Comparison of ENCODE assay signal across 1 cellular context in genomic region chr2:96265840-96266569, GRCh38.
A peak's percentile ranks its signal among the peaks of the same experiment; 100 is the strongest.
TF ChIP-seq lines count a peak whose summit lies in the region.

Gene CIAO1, plus strand, starts transcription at chr2:96266225. Its CDS starts 126 bp downstream, at chr2:96266351.
Gene TMEM127, minus strand, starts transcription at chr2:96265997. Its CDS starts 616 bp downstream, at chr2:96265381.

TF ChIP-seq in HepG2, 621 proteins besides CTCF, POLR2A, EP300 and RAD21 (continued from another document and continues in another):
- peak; percentile 94 for TF ChIP-seq TIGD3 (CRISPR knock-in tag; IDR thresholded peaks at IDR 0.05; ENCODE audit: borderline replicate concordance)
- no peak for TF ChIP-seq TERF1 (CRISPR knock-in tag; IDR thresholded peaks at IDR 0.05)
- TF ChIP-seq TRIM22 (IDR thresholded peaks at IDR 0.05) = no peak
- peak; percentile 68 for TF ChIP-seq TSC22D2 (CRISPR knock-in tag; IDR thresholded peaks at IDR 0.05; ENCODE audit: borderline replicate concordance)
- peak; percentile 64 for TF ChIP-seq NFYB (CRISPR knock-in tag; IDR thresholded peaks at IDR 0.05)
- peak; percentile 79 for TF ChIP-seq GMEB2 (CRISPR knock-in tag; IDR thresholded peaks at IDR 0.05; ENCODE audit: low read depth)
- peak; percentile 92 for TF ChIP-seq FOXK1 (CRISPR knock-in tag; IDR thresholded peaks at IDR 0.05; ENCODE audit: borderline replicate concordance, low read depth)
- no peak for TF ChIP-seq RFX3 (CRISPR knock-in tag; IDR thresholded peaks at IDR 0.05)
- no peak for TF ChIP-seq ZFP62 (CRISPR knock-in tag; IDR thresholded peaks at IDR 0.05)
- TF ChIP-seq PPARG (CRISPR knock-in tag; conservative IDR thresholded peaks at IDR 0.05) = peak; percentile 23; the same call in 1 of the 2 replicates
- no peak for TF ChIP-seq SSRP1 (CRISPR knock-in tag; IDR thresholded peaks at IDR 0.05)
- peak; percentile 94; the same call in 1 of the 2 replicates for TF ChIP-seq ZNF691 (CRISPR knock-in tag; IDR thresholded peaks at IDR 0.05; ENCODE audit: borderline replicate concordance, low read depth)
- 0 out of 2 replicates have a peak, but pooled peaks have one; percentile 37 for TF ChIP-seq PCBP1 (IDR thresholded peaks at IDR 0.05; ENCODE audit: borderline replicate concordance, low read depth, low read length)
- TF ChIP-seq SIN3A (IDR thresholded peaks at IDR 0.05; ENCODE audit: borderline replicate concordance, low read depth, low read length) = peak; percentile 94; the same call in 1 of the 2 replicates
- peak; percentile 96 for TF ChIP-seq CCDC6 (CRISPR knock-in tag; IDR thresholded peaks at IDR 0.05)
- no peak; the same call in 1 of the 2 replicates for TF ChIP-seq CBX5 (CRISPR knock-in tag; IDR thresholded peaks at IDR 0.05; ENCODE audit: borderline replicate concordance)
- no peak for TF ChIP-seq JUNB (CRISPR knock-in tag; IDR thresholded peaks at IDR 0.05; ENCODE audit: borderline replicate concordance)
- peak; percentile 64 for TF ChIP-seq AGO1 (IDR thresholded peaks at IDR 0.05; ENCODE audit: low read depth, low read length, poor library complexity, severe bottlenecking)
- TF ChIP-seq ZNF619 (CRISPR knock-in tag; IDR thresholded peaks at IDR 0.05) = peak; percentile 90; the same call in 1 of the 2 replicates
- TF ChIP-seq PLRG1 (conservative IDR thresholded peaks at IDR 0.05) = no peak
- peak; percentile 69 for TF ChIP-seq ZBTB40 (IDR thresholded peaks at IDR 0.05)
- peak; percentile 81 for TF ChIP-seq ZBTB40 (CRISPR knock-in tag; IDR thresholded peaks at IDR 0.05)
- TF ChIP-seq KAT2B (IDR thresholded peaks at IDR 0.05; ENCODE audit: borderline replicate concordance, low read depth, low read length) = no peak
- TF ChIP-seq SUZ12 (IDR thresholded peaks at IDR 0.05; ENCODE audit: low read depth, low read length) = peak; percentile 86
- TF ChIP-seq ZMYM3 (CRISPR knock-in tag; IDR thresholded peaks at IDR 0.05) = peak; percentile 59; the same call in 1 of the 2 replicates
- TF ChIP-seq PAX8 (CRISPR knock-in tag; IDR thresholded peaks at IDR 0.05; ENCODE audit: borderline replicate concordance) = no peak
- peak; percentile 73 for TF ChIP-seq TEAD3 (CRISPR knock-in tag; optimal IDR thresholded peaks at IDR 0.05; ENCODE audit: borderline replicate concordance)
- no peak; the same call in none of the 2 replicates for TF ChIP-seq ZNF704 (CRISPR knock-in tag; IDR thresholded peaks at IDR 0.05; ENCODE audit: borderline replicate concordance)
- peak; percentile 82 for TF ChIP-seq MED1 (CRISPR knock-in tag; IDR thresholded peaks at IDR 0.05)
- peak; percentile 86 for TF ChIP-seq ZNF142 (CRISPR knock-in tag; IDR thresholded peaks at IDR 0.05)
- TF ChIP-seq HOXD1 (CRISPR knock-in tag; IDR thresholded peaks at IDR 0.05) = peak; percentile 85; the same call in 1 of the 2 replicates
